29 cellular contexts compared by ENCODE assay signal in genomic region chr16:63655846-63656245, GRCh38.
"Had no signal": no experiment of that assay in that cellular context is flagged by ENCODE, and none has a peak within 500 bp of the region (broad histone marks: within the 10 kb centered on the region; RNA-seq: fewer than 3 reads in every experiment).

No MANE protein-coding gene starts in this region.

- H3K4me3 Mint-ChIP-seq: activated B cell treated with CpG ODN at 0.5 μM for 24 hours; activated CD8-positive, alpha-beta memory T cell treated with anti-CD3 and anti-CD28 coated beads, Interleukin-2, amount 10 ng/mL, durations not matched to agents 7 days and 5 days; activated CD8-positive, alpha-beta T cell treated with anti-CD3 and anti-CD28 coated beads, Interleukin-2, amount 10 ng/mL, durations not matched to agents 7 days and 5 days; activated naive CD4-positive, alpha-beta T cell treated with anti-CD3 and anti-CD28 coated beads, Interleukin-2, amount 50 U/mL, for 24 hours; activated naive CD8-positive, alpha-beta T cell treated with anti-CD3 and anti-CD28 coated beads, Interleukin-2, amount 50 U/mL, for 24 hours; central memory CD8-positive, alpha-beta T cell; nephron; stimulated activated naive B cell treated with anti-CD40 and anti-IgM and Interleukin-4, amounts not matched to agents 10 μg/mL and 1 μg/mL and 100 μg/mL, for 72 hours; T-cell; T-helper 2 cell treated with Interferon-gamma antibody and Interleukin-4, amounts not matched to agents 5 μg/mL and 100 μg/mL, for 36 hours had no signal

- H3K9me3 Mint-ChIP-seq: activated naive CD4-positive, alpha-beta T cell treated with anti-CD3 and anti-CD28 coated beads, Interleukin-2, amount 50 U/mL, for 24 hours; nephron had no signal

- H3K9me3 ChIP-seq: left ventricle myocardium inferior, pancreas, stomach, thyroid gland, upper lobe of right lung had no signal

- DNase-seq: activated B cell treated with CpG ODN at 0.5 μM for 24 hours; activated CD4-positive, alpha-beta T cell treated with anti-CD3 and anti-CD28 coated beads, Interleukin-2, amount 50 U/mL, for 1 hour; activated CD8-positive, alpha-beta memory T cell treated with anti-CD3 and anti-CD28 coated beads, Interleukin-2, amount 10 ng/mL, durations not matched to agents 7 days and 5 days; activated CD8-positive, alpha-beta T cell treated with anti-CD3 and anti-CD28 coated beads, Interleukin-2, amount 10 ng/mL, durations not matched to agents 7 days and 5 days; activated naive CD8-positive, alpha-beta T cell treated with anti-CD3 and anti-CD28 coated beads, Interleukin-2, amount 50 U/mL, for 24 hours; activated T-cell treated with anti-CD3 and anti-CD28 coated beads, Interleukin-2, amount 50 U/mL, for 48 hours; amygdala; dermis blood vessel endothelial cell; effector CD4-positive, alpha-beta T cell; foreskin melanocyte; glutamatergic neuron; left ventricle myocardium inferior; pancreas; right cardiac atrium; stimulated activated CD4-positive, alpha-beta T cell treated with anti-CD3 and anti-CD28 coated beads, Interleukin-15, amount 100 ng/mL, for 24 hours; stimulated activated CD4-positive, alpha-beta T cell treated with anti-CD3 and anti-CD28 coated beads, Interleukin-2, amount 100 ng/mL, for 24 hours; stimulated activated naive B cell treated with anti-CD40 and anti-IgM and Interleukin-4, amounts not matched to agents 10 μg/mL and 1 μg/mL and 100 μg/mL, for 72 hours; stomach; T-cell; thyroid gland; upper lobe of right lung had no signal

- FAIRE-seq: colon, endometrium, islet of Langerhans, pancreas had no signal

- H3K27me3 Mint-ChIP-seq: activated B cell treated with CpG ODN at 0.5 μM for 24 hours; activated CD8-positive, alpha-beta memory T cell treated with anti-CD3 and anti-CD28 coated beads, Interleukin-2, amount 10 ng/mL, durations not matched to agents 7 days and 5 days; activated naive CD4-positive, alpha-beta T cell treated with anti-CD3 and anti-CD28 coated beads, Interleukin-2, amount 50 U/mL, for 24 hours; activated naive CD8-positive, alpha-beta T cell treated with anti-CD3 and anti-CD28 coated beads, Interleukin-2, amount 50 U/mL, for 24 hours; central memory CD8-positive, alpha-beta T cell; stimulated activated naive B cell treated with anti-CD40 and anti-IgM and Interleukin-4, amounts not matched to agents 10 μg/mL and 1 μg/mL and 100 μg/mL, for 72 hours; T-cell had no signal

- H3K36me3 Mint-ChIP-seq: activated CD8-positive, alpha-beta memory T cell treated with anti-CD3 and anti-CD28 coated beads, Interleukin-2, amount 10 ng/mL, durations not matched to agents 7 days and 5 days; activated naive CD4-positive, alpha-beta T cell treated with anti-CD3 and anti-CD28 coated beads, Interleukin-2, amount 50 U/mL, for 24 hours; stimulated activated naive B cell treated with anti-CD40 and anti-IgM and Interleukin-4, amounts not matched to agents 10 μg/mL and 1 μg/mL and 100 μg/mL, for 72 hours; T-cell had no signal

- H3K27me3 ChIP-seq: pancreas, stomach, thyroid gland, upper lobe of right lung had no signal

- H3K27ac Mint-ChIP-seq: activated B cell treated with CpG ODN at 0.5 μM for 24 hours; activated CD8-positive, alpha-beta memory T cell treated with anti-CD3 and anti-CD28 coated beads, Interleukin-2, amount 10 ng/mL, durations not matched to agents 7 days and 5 days; activated CD8-positive, alpha-beta T cell treated with anti-CD3 and anti-CD28 coated beads, Interleukin-2, amount 10 ng/mL, durations not matched to agents 7 days and 5 days; activated naive CD4-positive, alpha-beta T cell treated with anti-CD3 and anti-CD28 coated beads, Interleukin-2, amount 50 U/mL, for 24 hours; activated naive CD8-positive, alpha-beta T cell treated with anti-CD3 and anti-CD28 coated beads, Interleukin-2, amount 50 U/mL, for 24 hours; activated T-helper 2 cell treated with anti-CD3 and anti-CD28 coated beads, Interferon-gamma antibody, Interleukin-2, Interleukin-4, amounts not matched to agents 10 μg/mL and 5 μg/mL and 100 μg/mL, durations not matched to agents 14 hours and 24 hours and 36 hours; nephron; stimulated activated naive B cell treated with anti-CD40 and anti-IgM and Interleukin-4, amounts not matched to agents 10 μg/mL and 1 μg/mL and 100 μg/mL, for 72 hours; T-cell; T-helper 2 cell treated with Interferon-gamma antibody and Interleukin-4, amounts not matched to agents 5 μg/mL and 100 μg/mL, for 36 hours had no signal

- H3K4me1 ChIP-seq: left ventricle myocardium inferior, pancreas, stomach, thyroid gland, upper lobe of right lung had no signal

- H3K4me1 Mint-ChIP-seq: activated B cell treated with CpG ODN at 0.5 μM for 24 hours; activated CD8-positive, alpha-beta memory T cell treated with anti-CD3 and anti-CD28 coated beads, Interleukin-2, amount 10 ng/mL, durations not matched to agents 7 days and 5 days; activated naive CD4-positive, alpha-beta T cell treated with anti-CD3 and anti-CD28 coated beads, Interleukin-2, amount 50 U/mL, for 24 hours; activated naive CD8-positive, alpha-beta T cell treated with anti-CD3 and anti-CD28 coated beads, Interleukin-2, amount 50 U/mL, for 24 hours; central memory CD8-positive, alpha-beta T cell; nephron; stimulated activated naive B cell treated with anti-CD40 and anti-IgM and Interleukin-4, amounts not matched to agents 10 μg/mL and 1 μg/mL and 100 μg/mL, for 72 hours; T-cell had no signal

- H3K4me3 ChIP-seq: left ventricle myocardium inferior, pancreas, stomach, thyroid gland, upper lobe of right lung had no signal

- H3K27ac ChIP-seq: left ventricle myocardium inferior, pancreas, stomach, thyroid gland, upper lobe of right lung had no signal

- H3K36me3 ChIP-seq: left ventricle myocardium inferior, pancreas, stomach, thyroid gland, upper lobe of right lung had no signal
